ENCODE assay signal across 13 cellular contexts in the genomic region with DNA sequence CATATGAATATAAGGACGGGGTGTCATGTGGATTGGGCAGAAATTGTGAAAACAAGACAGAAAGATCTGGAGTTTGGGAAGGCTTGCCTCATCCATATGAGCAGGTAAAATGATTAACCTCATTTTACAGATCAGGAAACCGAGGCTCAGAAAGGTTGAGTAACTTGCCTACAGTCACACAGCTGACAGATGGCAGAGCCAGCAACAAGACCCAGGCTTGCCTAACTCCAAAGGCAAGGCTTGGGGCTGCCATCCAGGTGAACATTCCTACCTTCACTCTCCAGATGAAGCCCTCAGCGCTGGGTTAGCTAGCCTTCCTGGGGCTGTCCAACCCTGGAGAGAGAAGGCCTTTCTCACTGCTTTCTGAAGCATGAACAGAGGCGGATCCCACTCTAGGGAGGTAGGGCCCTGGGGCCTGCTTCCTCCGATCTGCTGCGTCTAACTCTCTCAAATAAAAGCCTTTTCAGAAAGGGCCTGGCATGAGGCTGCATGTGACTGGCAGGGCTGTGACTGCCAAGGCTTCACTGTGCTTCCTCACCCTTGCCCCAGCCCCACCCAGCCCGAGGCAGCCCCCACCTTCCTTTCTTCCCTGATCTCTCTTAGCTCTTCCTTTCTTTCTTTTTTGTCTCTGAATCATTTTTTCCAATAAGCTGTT.
A peak's percentile ranks its signal among the peaks of the same experiment; 100 is the strongest.
DNase-seq lines count a peak whose midpoint lies in the region; ATAC-seq and TF ChIP-seq lines count a peak whose summit lies in the region.
"Had no signal": no experiment of that assay in that cellular context is flagged by ENCODE, and none has a peak within 500 bp of the region (broad histone marks: within the 10 kb centered on the region; RNA-seq: fewer than 3 reads in every experiment).

No MANE protein-coding gene starts in this region.

- CTCF ChIA-PET in PC-3 (lab: Charles Lee): interaction anchor here (0.7 kb wide), 1 partner anchor 34 kb away, joined by 8 read pairs; no protein-coding TSS in a partner anchor
- CTCF ChIA-PET in CD4-positive, alpha-beta T cell (lab: Charles Lee): no interaction called here

- H3K27ac Mint-ChIP-seq in central memory CD8-positive, alpha-beta T cell (ENCODE audit: low read depth): peak overlapping the region; percentile 62
- peak overlapping the region; percentile 51 for H3K27ac Mint-ChIP-seq in stimulated activated effector memory CD8-positive, alpha-beta T cell treated with anti-CD3 and anti-CD28 coated beads, Interleukin-12 subunit alpha, Interleukin-12 subunit beta, amount 100 ng/mL, for 72 hours
- H3K27ac Mint-ChIP-seq in CD4-positive, alpha-beta T cell: no peak overlapping the region
- H3K27ac Mint-ChIP-seq: stimulated activated naive B cell treated with anti-CD40 and anti-IgM and Interleukin-4, amounts not matched to agents 10 μg/mL and 1 μg/mL and 100 μg/mL, for 72 hours had no signal

- intact Hi-C loops in PC-3 (cut with micrococcal nuclease): no loop called here
- intact Hi-C loops in CD4-positive, alpha-beta T cell (cut with DNase I, micrococcal nuclease): no loop called here

- no peak overlapping the region for H3K4me2 ChIP-seq in PC-3 (ENCODE audit: low read length)

- no peak overlapping the region for H3K4me3 Mint-ChIP-seq in central memory CD8-positive, alpha-beta T cell
- no peak overlapping the region for H3K4me3 Mint-ChIP-seq in stimulated activated effector memory CD8-positive, alpha-beta T cell treated with anti-CD3 and anti-CD28 coated beads, Interleukin-12 subunit alpha, Interleukin-12 subunit beta, amount 100 ng/mL, for 72 hours
- no peak overlapping the region for H3K4me3 Mint-ChIP-seq in CD4-positive, alpha-beta T cell
- H3K4me3 Mint-ChIP-seq: activated T-cell treated with anti-CD3 and anti-CD28 coated beads, Interleukin-2, amount 50 U/mL, for 4 hours; stimulated activated naive B cell treated with anti-CD40 and anti-IgM and Interleukin-4, amounts not matched to agents 10 μg/mL and 1 μg/mL and 100 μg/mL, for 72 hours had no signal

- TF ChIP-seq CTCF in PC-3 (conservative IDR thresholded peaks at IDR 0.05; ENCODE audit: low read depth, low read length): no peak
- TF ChIP-seq CTCF in CD4-positive, alpha-beta T cell (IDR thresholded peaks at IDR 0.05): no peak

- ATAC-seq in central memory CD8-positive, alpha-beta T cell (replicated peaks; ENCODE audit: extremely low read depth, poor library complexity, severe bottlenecking): no peak
- ATAC-seq in stimulated activated effector memory CD8-positive, alpha-beta T cell treated with anti-CD3 and anti-CD28 coated beads, Interleukin-12 subunit alpha, Interleukin-12 subunit beta, amount 100 ng/mL, for 72 hours: no peak
- ATAC-seq in HG03342 (IDR thresholded peaks at IDR 0.05; ENCODE audit: unreplicated experiment): no peak
- no peak for ATAC-seq in PC-3
- ATAC-seq in CD4-positive, alpha-beta T cell (ENCODE audit: poor library complexity): no peak
- ATAC-seq: activated T-cell treated with anti-CD3 and anti-CD28 coated beads, Interleukin-2, amount 50 U/mL, for 4 hours had no signal

- no peaks in the 10 kb centered on the region for H4K20me1 ChIP-seq in PC-3 (ENCODE audit: low read length)

- no peaks in the 10 kb centered on the region for H3K9me3 Mint-ChIP-seq in central memory CD8-positive, alpha-beta T cell
- no peaks in the 10 kb centered on the region for H3K9me3 Mint-ChIP-seq in stimulated activated effector memory CD8-positive, alpha-beta T cell treated with anti-CD3 and anti-CD28 coated beads, Interleukin-12 subunit alpha, Interleukin-12 subunit beta, amount 100 ng/mL, for 72 hours
- no peaks in the 10 kb centered on the region for H3K9me3 Mint-ChIP-seq in CD4-positive, alpha-beta T cell
- H3K9me3 Mint-ChIP-seq: activated T-cell treated with anti-CD3 and anti-CD28 coated beads, Interleukin-2, amount 50 U/mL, for 4 hours; stimulated activated naive B cell treated with anti-CD40 and anti-IgM and Interleukin-4, amounts not matched to agents 10 μg/mL and 1 μg/mL and 100 μg/mL, for 72 hours had no signal

- peaks cover 27% of the 10 kb centered on the region for H3K4me1 Mint-ChIP-seq in central memory CD8-positive, alpha-beta T cell
- peaks cover 16% of the 10 kb centered on the region for H3K4me1 Mint-ChIP-seq in stimulated activated effector memory CD8-positive, alpha-beta T cell treated with anti-CD3 and anti-CD28 coated beads, Interleukin-12 subunit alpha, Interleukin-12 subunit beta, amount 100 ng/mL, for 72 hours
- no peaks in the 10 kb centered on the region for H3K4me1 Mint-ChIP-seq in CD4-positive, alpha-beta T cell (ENCODE audit: low read depth)

- no peak overlapping the region for H2AFZ ChIP-seq in PC-3 (ENCODE audit: low read length)

- H3K9me2 ChIP-seq in PC-3 (replicated peaks; ENCODE audit: low read length): no peaks in the 10 kb centered on the region

- H3K9me3 ChIP-seq in PC-3 (ENCODE audit: low read length): no peaks in the 10 kb centered on the region
- H3K9me3 ChIP-seq in CD4-positive, alpha-beta T cell (ENCODE audit: control insufficient read depth, low read length): no peaks in the 10 kb centered on the region
- H3K9me3 ChIP-seq: colonic mucosa had no signal

- no peak overlapping the region for H3K4me3 ChIP-seq in PC-3 (ENCODE audit: low read length)
- H3K4me3 ChIP-seq: colonic mucosa had no signal

- no peak for TF ChIP-seq EP300 in Ishikawa (IDR thresholded peaks at IDR 0.05; ENCODE audit: borderline replicate concordance)

- H3K27me3 Mint-ChIP-seq in central memory CD8-positive, alpha-beta T cell: no peaks in the 10 kb centered on the region
- no peaks in the 10 kb centered on the region for H3K27me3 Mint-ChIP-seq in CD4-positive, alpha-beta T cell

- no peaks in the 10 kb centered on the region for H3K36me3 ChIP-seq in PC-3 (ENCODE audit: low read depth, low read length)
- H3K36me3 ChIP-seq: colonic mucosa had no signal

- no peaks in the 10 kb centered on the region for H3F3A ChIP-seq in PC-3 (ENCODE audit: low read length, unreplicated experiment)

- no peaks in the 10 kb centered on the region for H3K79me2 ChIP-seq in PC-3 (ENCODE audit: low read length)

- POLR2A ChIA-PET in PC-3 (lab: Charles Lee; ENCODE audit: unreplicated experiment): no interaction called here
- POLR2A ChIA-PET in CD4-positive, alpha-beta T cell (lab: Charles Lee): no interaction called here

- no peak overlapping the region for H3K9ac ChIP-seq in PC-3 (ENCODE audit: low read length)

- DNase-seq in central memory CD8-positive, alpha-beta T cell (ENCODE audit: low spot score in 2 of 2): no peak
- DNase-seq in stimulated activated effector memory CD8-positive, alpha-beta T cell treated with anti-CD3 and anti-CD28 coated beads, Interleukin-12 subunit alpha, Interleukin-12 subunit beta, amount 100 ng/mL, for 72 hours (ENCODE audit: low spot score in 2 of 2): no peak
- no peak for DNase-seq in PC-3
- no peak for DNase-seq in CD4-positive, alpha-beta T cell
- no peak for DNase-seq in stimulated activated naive CD4-positive, alpha-beta T cell treated with Interleukin-2 at 50 U/mL for 16 hours (lab: John Stamatoyannopoulos, UW)
- DNase-seq: activated T-cell treated with anti-CD3 and anti-CD28 coated beads, Interleukin-2, amount 50 U/mL, for 4 hours; colonic mucosa; foreskin fibroblast; NCI-H1417; stimulated activated naive B cell treated with anti-CD40 and anti-IgM and Interleukin-4, amounts not matched to agents 10 μg/mL and 1 μg/mL and 100 μg/mL, for 72 hours had no signal

- H3K27ac ChIP-seq in layer of hippocampus (ENCODE audit: low read depth, low read length) (peak overlapping the region; percentile 99), PC-3 (ENCODE audit: low read length) (no peak overlapping the region)
- H3K27ac ChIP-seq in CD4-positive, alpha-beta T cell (ENCODE audit: low read depth, low read length): no peak overlapping the region
- H3K27ac ChIP-seq: colonic mucosa had no signal

- H3K27me3 ChIP-seq in layer of hippocampus (ENCODE audit: control insufficient read depth, insufficient read depth, low read length) (no peaks in the 10 kb centered on the region), PC-3 (ENCODE audit: low read length) (peaks cover 17% of the 10 kb centered on the region)
- H3K27me3 ChIP-seq in CD4-positive, alpha-beta T cell (ENCODE audit: control insufficient read depth, insufficient read depth, low read length): no peaks in the 10 kb centered on the region
- H3K27me3 ChIP-seq: colonic mucosa had no signal

- H3K4me1 ChIP-seq in PC-3 (ENCODE audit: insufficient read depth, low read length): 0 out of 2 replicates have a peak, but pooled peaks cover 10% of the 10 kb centered on the region
- H3K4me1 ChIP-seq: colonic mucosa had no signal

- no TSS peak for BruUV-seq in PC-3 (replicated peaks; lab: Mats Ljungman, UMichigan)

- no peak for TF ChIP-seq RAD21 in Ishikawa (IDR thresholded peaks at IDR 0.05; ENCODE audit: low read depth)

- no peaks in the 10 kb centered on the region for H3K36me3 Mint-ChIP-seq in central memory CD8-positive, alpha-beta T cell (ENCODE audit: insufficient read depth)
- H3K36me3 Mint-ChIP-seq in stimulated activated effector memory CD8-positive, alpha-beta T cell treated with anti-CD3 and anti-CD28 coated beads, Interleukin-12 subunit alpha, Interleukin-12 subunit beta, amount 100 ng/mL, for 72 hours: no peaks in the 10 kb centered on the region
- H3K36me3 Mint-ChIP-seq in CD4-positive, alpha-beta T cell (ENCODE audit: low read depth): no peaks in the 10 kb centered on the region
- H3K36me3 Mint-ChIP-seq: stimulated activated naive B cell treated with anti-CD40 and anti-IgM and Interleukin-4, amounts not matched to agents 10 μg/mL and 1 μg/mL and 100 μg/mL, for 72 hours had no signal

TF ChIP-seq in Ishikawa, 13 proteins besides CTCF, POLR2A, EP300 and RAD21:
- TF ChIP-seq NFIC (IDR thresholded peaks at IDR 0.05) (no peak), FOXM1 (IDR thresholded peaks at IDR 0.05; ENCODE audit: borderline replicate concordance, low read depth) (no peak)
- TF ChIP-seq, protein P1, sequence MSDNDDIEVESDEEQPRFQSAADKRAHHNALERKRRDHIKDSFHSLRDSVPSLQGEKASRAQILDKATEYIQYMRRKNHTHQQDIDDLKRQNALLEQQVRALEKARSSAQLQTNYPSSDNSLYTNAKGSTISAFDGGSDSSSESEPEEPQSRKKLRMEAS (IDR thresholded peaks at IDR 0.05): 0 out of 2 replicates have a peak, but pooled peaks have one; percentile 33
- TF ChIP-seq, protein P2, sequence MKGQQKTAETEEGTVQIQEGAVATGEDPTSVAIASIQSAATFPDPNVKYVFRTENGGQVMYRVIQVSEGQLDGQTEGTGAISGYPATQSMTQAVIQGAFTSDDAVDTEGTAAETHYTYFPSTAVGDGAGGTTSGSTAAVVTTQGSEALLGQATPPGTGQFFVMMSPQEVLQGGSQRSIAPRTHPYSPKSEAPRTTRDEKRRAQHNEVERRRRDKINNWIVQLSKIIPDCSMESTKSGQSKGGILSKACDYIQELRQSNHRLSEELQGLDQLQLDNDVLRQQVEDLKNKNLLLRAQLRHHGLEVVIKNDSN (IDR thresholded peaks at IDR 0.05): peak; percentile 20; the same call in 1 of the 2 replicates
